17 cellular contexts compared by ENCODE assay signal in genomic region chr7:2667843-2668242, GRCh38. TPM values are rescaled to one million over a fixed set of nuclear protein-coding genes. Genes with fewer than 3 reads are reported as not detected.
DNase-seq lines count a peak whose midpoint lies in the region; ATAC-seq, FAIRE-seq and TF ChIP-seq lines count a peak whose summit lies in the region.
"Had no signal": no experiment of that assay in that cellular context is flagged by ENCODE, and none has a peak within 500 bp of the region (broad histone marks: within the 10 kb centered on the region; RNA-seq: fewer than 3 reads in every experiment).

No MANE protein-coding gene starts in this region.

- 92% methylated on average over 7 of the region's 7 CpGs; no CpG with 5 or more reads in 1 of the 2 experiments for WGBS in H1 (ENCODE audit: extremely low coverage in 1 of 2, insufficient coverage in 1 of 2, insufficient read length in 1 of 2, insufficient replicate concordance in 2 of 2, low coverage in 1 of 2, low lambda C conversion rate in 2 of 2, missing lambda C conversion rate in 1 of 2), 2 experiments
- WGBS in mesenchymal stem cell = 81% methylated on average over 7 of the region's 7 CpGs
- WGBS in thyroid gland, 2 donors = 74 to 82% methylated on average over 7 of the region's 7 CpGs

- H2BK15ac ChIP-seq in H1 (ENCODE audit: low read length) (no peak overlapping the region), mesenchymal stem cell (ENCODE audit: low read depth, poor library complexity, severe bottlenecking) (no peak overlapping the region)

- FAIRE-seq in H1 (lab: Jason Lieb, UNC) = no peak
- FAIRE-seq: A549, GM12892, H54 had no signal

- H2BK120ac ChIP-seq in H1 (replicated peaks; ENCODE audit: low read depth, low read length) (no peak overlapping the region), mesenchymal stem cell (ENCODE audit: low read depth, low read length) (no peak overlapping the region)

- H2AK5ac ChIP-seq in H1 (ENCODE audit: low read depth, low read length) = no peak overlapping the region
- peak overlapping the region; percentile 29 for H2AK5ac ChIP-seq in mesenchymal stem cell (ENCODE audit: low read length, severe bottlenecking)

- no peak for TF ChIP-seq EP300 in H1 (IDR thresholded peaks at IDR 0.05; ENCODE audit: borderline replicate concordance in 1 of 2, low read depth in 2 of 2, low read length in 2 of 2)

- H3K4me2 ChIP-seq in H1 (ENCODE audit: insufficient read depth in 1 of 2, low read depth in 2 of 2, low read length in 2 of 2) (no peak overlapping the region), mesenchymal stem cell (ENCODE audit: low read length, poor library complexity, severe bottlenecking) (no peak overlapping the region)
- H3K4me2 ChIP-seq: A549 had no signal

- POLR2A ChIA-PET in AG04450 (lab: Yijun Ruan, JAX) = interaction anchor here (0.6 to 1.5 kb wide), 6 partner anchors 10 to 144 kb away, joined by 4 to 10 read pairs (median 6); no protein-coding TSS in a partner anchor
- POLR2A ChIA-PET in H1 (lab: Charles Lee; ENCODE audit: partially characterized antibody) = interaction anchor here (1.4 kb wide), 1 partner anchor 63 kb away, joined by 3 read pairs; no protein-coding TSS in a partner anchor

- H2BK20ac ChIP-seq in H1 (ENCODE audit: low read length) = no peak overlapping the region

- H3K27me3 ChIP-seq in AG04450 (ENCODE audit: control insufficient read depth, insufficient read depth, low read length) = no peaks in the 10 kb centered on the region
- H3K27me3 ChIP-seq in H1 (replicated peaks in 1 of 4; ENCODE audit: control insufficient read depth in 3 of 4, extremely low read depth in 1 of 4, insufficient read depth in 3 of 4, low read length in 3 of 4) = peaks cover 0 to 7% (median 0%) of the 10 kb centered on the region in 4 experiments; a peak in 2 of 7 replicates
- H3K27me3 ChIP-seq in mesenchymal stem cell (ENCODE audit: control insufficient read depth in 1 of 2, insufficient read depth in 1 of 2, low read length in 2 of 2) = peaks cover 0 to 41% of the 10 kb centered on the region in 2 experiments
- no peaks in the 10 kb centered on the region for H3K27me3 ChIP-seq in thyroid gland

- H3K18ac ChIP-seq in H1 (ENCODE audit: extremely low read depth, low read length) (no peak overlapping the region), mesenchymal stem cell (ENCODE audit: low read depth in 1 of 2, low read length in 2 of 2) (no peak overlapping the region)

- peaks cover 33% of the 10 kb centered on the region for H3K4me1 Mint-ChIP-seq in Calu3 (ENCODE audit: low read depth, unreplicated experiment)

- H2BK12ac ChIP-seq in H1 (ENCODE audit: low read depth, low read length) (no peak overlapping the region), mesenchymal stem cell (ENCODE audit: low read length in 2 of 2) (no peak overlapping the region)

- no peaks in the 10 kb centered on the region for H4K20me1 ChIP-seq in H1 (replicated peaks in 1 of 2; ENCODE audit: control insufficient read depth in 1 of 2, insufficient read depth in 2 of 2, low read length in 2 of 2)

- CTCF ChIA-PET in AG04450 (lab: Charles Lee) (interaction anchor here (0.7 to 1.2 kb wide), 3 partner anchors 51 to 236 kb away, joined by 3 to 4 read pairs (median 4); no protein-coding TSS in a partner anchor), Calu3 (lab: Charles Lee) (interaction anchor here (0.7 to 1.4 kb wide), 4 partner anchors 42 to 261 kb away, joined by 5 to 7 read pairs (median 6); no protein-coding TSS in a partner anchor), H1 (lab: Charles Lee; ENCODE audit: partially characterized antibody) (interaction anchor here (0.6 to 8.1 kb wide), 7 partner anchors 13 to 199 kb away, joined by 3 to 83 read pairs (median 4); no protein-coding TSS in a partner anchor)

- H3K79me1 ChIP-seq in H1 (ENCODE audit: low read depth, low read length) (no peaks in the 10 kb centered on the region), mesenchymal stem cell (replicated peaks; ENCODE audit: low read length, poor library complexity, severe bottlenecking) (peaks cover 5% of the 10 kb centered on the region)

- H3K56ac ChIP-seq in H1 (replicated peaks; ENCODE audit: insufficient read length, low read depth, low read length) = no peak overlapping the region

- no peaks in the 10 kb centered on the region for H3K23me2 ChIP-seq in H1 (ENCODE audit: low read depth, low read length)

- peaks cover 59% of the 10 kb centered on the region for H3K36me3 Mint-ChIP-seq in Calu3 (ENCODE audit: insufficient read depth, unreplicated experiment)
- H3K36me3 Mint-ChIP-seq: CD8-positive, alpha-beta T cell; IgD-negative memory B cell had no signal

- TF ChIP-seq POLR2A in H1 (IDR thresholded peaks at IDR 0.05; ENCODE audit: control extremely low read depth in 1 of 2, low read depth in 2 of 2, low read length in 2 of 2) = no peak
- TF ChIP-seq POLR2A in thyroid gland (IDR thresholded peaks at IDR 0.05) = no peak

- H3K4me3 Mint-ChIP-seq in Calu3 (ENCODE audit: low read depth, unreplicated experiment) = no peak overlapping the region
- H3K4me3 Mint-ChIP-seq: CD8-positive, alpha-beta T cell; IgD-negative memory B cell had no signal

- no TSS peak for BruUV-seq in Calu3 (replicated peaks; lab: Mats Ljungman, UMichigan)

- H4K5ac ChIP-seq in H1 (ENCODE audit: insufficient read length, low read depth, low read length) = no peak overlapping the region

- H3K79me2 ChIP-seq in H1 (ENCODE audit: control insufficient read depth in 1 of 2, insufficient read depth in 2 of 2, low read length in 2 of 2) = no peaks in the 10 kb centered on the region

- H3K23ac ChIP-seq in H1 (ENCODE audit: insufficient read length) = no peak overlapping the region
- no peak overlapping the region for H3K23ac ChIP-seq in mesenchymal stem cell (ENCODE audit: low read length in 2 of 2)

- no peak overlapping the region for H3K4me3 ChIP-seq in AG04450 (ENCODE audit: low read depth, low read length)
- no peak overlapping the region for H3K4me3 ChIP-seq in H1 (ENCODE audit: extremely low read depth in 1 of 4, insufficient read depth in 2 of 4, low read depth in 3 of 4, low read length in 4 of 4)
- no peak overlapping the region for H3K4me3 ChIP-seq in mesenchymal stem cell (ENCODE audit: insufficient read depth in 1 of 2, low read depth in 1 of 2, low read length in 2 of 2)
- H3K4me3 ChIP-seq in thyroid gland (replicated peaks in 1 of 3) = no peak overlapping the region
- H3K4me3 ChIP-seq: A549 had no signal

- H2BK5ac ChIP-seq in H1 (ENCODE audit: low read depth, low read length) (no peak overlapping the region), mesenchymal stem cell (ENCODE audit: low read depth, low read length, poor library complexity, severe bottlenecking) (no peak overlapping the region)

- no peak for ATAC-seq in HG03378 (IDR thresholded peaks at IDR 0.05; ENCODE audit: unreplicated experiment)
- ATAC-seq: CD8-positive, alpha-beta T cell; HCT116 had no signal

- DNase-seq in AG04450 (ENCODE audit: low read depth, low spot score) (no peak), Calu3 (no peak), H1 (ENCODE audit: low read depth in 1 of 2, low spot score in 2 of 2) (no peak), mesenchymal stem cell (no peak), thyroid gland (no peak), NCI-H2171 (lab: John Stamatoyannopoulos, UW) (no peak), hypothalamus (lab: John Stamatoyannopoulos, UW) (no peak)
- DNase-seq: CD8-positive, alpha-beta T cell; COR-L47; DND-41; GDM1 had no signal

- no peak for TF ChIP-seq RAD21 in H1 (IDR thresholded peaks at IDR 0.05 in 1 of 2, conservative IDR thresholded peaks at IDR 0.05 in 1 of 2; ENCODE audit: low read depth in 2 of 2, low read length in 2 of 2)

- H3K14ac ChIP-seq in H1 (ENCODE audit: insufficient read length) = no peak overlapping the region
- H3K14ac ChIP-seq in mesenchymal stem cell (ENCODE audit: low read length in 2 of 2) = peak overlapping the region in 1 of 2 experiments; percentile 29

- peak overlapping the region; percentile 37 for H3K27ac Mint-ChIP-seq in Calu3 (ENCODE audit: unreplicated experiment)
- H3K27ac Mint-ChIP-seq: CD8-positive, alpha-beta T cell; IgD-negative memory B cell had no signal

- H4K91ac ChIP-seq in H1 (replicated peaks; ENCODE audit: insufficient read length, low read length) = no peak overlapping the region
- no peak overlapping the region for H4K91ac ChIP-seq in mesenchymal stem cell (ENCODE audit: low read length)

- TF ChIP-seq CTCF in AG04450 (IDR thresholded peaks at IDR 0.05; ENCODE audit: low read depth, low read length) (no peak), Calu3 (IDR thresholded peaks at IDR 0.05; ENCODE audit: unreplicated experiment) (no peak), H1 (IDR thresholded peaks at IDR 0.05; ENCODE audit: control extremely low read depth in 1 of 3, insufficient read depth in 1 of 3, low read depth in 1 of 3, low read length in 3 of 3) (no peak), thyroid gland (IDR thresholded peaks at IDR 0.05) (no peak)

- peaks cover 64% of the 10 kb centered on the region for H3K27me3 Mint-ChIP-seq in Calu3 (ENCODE audit: unreplicated experiment)

- intact Hi-C loops in Calu3 (cut with micrococcal nuclease; ENCODE audit: unreplicated experiment) = no loop called here
- intact Hi-C loops in thyroid gland (cut with DNase I) = no loop called here

- H4K8ac ChIP-seq in H1 (ENCODE audit: extremely low read depth, insufficient read depth, low read length) = peak overlapping the region; percentile 79
- H4K8ac ChIP-seq in mesenchymal stem cell (ENCODE audit: low read length) = peak overlapping the region; percentile 25

- H3K27ac ChIP-seq in AG04450 (ENCODE audit: low read depth, low read length) = peak overlapping the region; percentile 52
- no peak overlapping the region for H3K27ac ChIP-seq in H1 (ENCODE audit: low read depth, low read length)
- H3K27ac ChIP-seq in mesenchymal stem cell (ENCODE audit: low read length, poor library complexity, severe bottlenecking) = no peak overlapping the region
- no peak overlapping the region for H3K27ac ChIP-seq in thyroid gland
- H3K27ac ChIP-seq: A549 had no signal

- peaks cover 0 to 4% (median under 1%) of the 10 kb centered on the region in 4 experiments; a peak in 2 of 7 replicates for H3K4me1 ChIP-seq in H1 (replicated peaks in 1 of 4; ENCODE audit: control insufficient read depth in 3 of 4, insufficient read depth in 4 of 4, low read length in 3 of 4)
- H3K4me1 ChIP-seq in mesenchymal stem cell (ENCODE audit: control insufficient read depth, insufficient read depth, low read depth, low read length) = peaks cover 31% of the 10 kb centered on the region
- peaks cover 6 to 36% of the 10 kb centered on the region in 2 donors for H3K4me1 ChIP-seq in thyroid gland
- H3K4me1 ChIP-seq: A549 had no signal

- no peak overlapping the region for H3K9ac ChIP-seq in H1 (replicated peaks in 1 of 4; ENCODE audit: extremely low read depth in 1 of 4, low read depth in 3 of 4, low read length in 3 of 4)
- no peak overlapping the region for H3K9ac ChIP-seq in mesenchymal stem cell (ENCODE audit: low read length)

- H3K4ac ChIP-seq in H1 (replicated peaks; ENCODE audit: insufficient read length, low read depth, low read length) (no peak overlapping the region), mesenchymal stem cell (ENCODE audit: low read depth in 1 of 2, low read length in 2 of 2) (no peak overlapping the region)

- H3K9me3 Mint-ChIP-seq in Calu3 (ENCODE audit: low read depth, unreplicated experiment) = no peaks in the 10 kb centered on the region
- H3K9me3 Mint-ChIP-seq: CD8-positive, alpha-beta T cell; IgD-negative memory B cell had no signal

- H2AFZ ChIP-seq in H1 (ENCODE audit: low read length) (no peak overlapping the region), mesenchymal stem cell (ENCODE audit: low read depth, low read length) (no peak overlapping the region)

- H3K9me3 ChIP-seq in AG04450 (ENCODE audit: control insufficient read depth, insufficient read depth, low read length) (peaks cover 11% of the 10 kb centered on the region), H1 (ENCODE audit: insufficient read depth in 2 of 2, low read depth in 1 of 2, low read length in 1 of 2) (peaks cover 0 to 4% of the 10 kb centered on the region in 2 experiments; a peak in 2 of 4 replicates), mesenchymal stem cell (ENCODE audit: control insufficient read depth, low read length) (peaks cover 5% of the 10 kb centered on the region), thyroid gland (no peaks in the 10 kb centered on the region)
- H3K9me3 ChIP-seq: A549 had no signal

- H3K36me3 ChIP-seq in H1 (ENCODE audit: control insufficient read depth in 2 of 4, insufficient read depth in 4 of 4, low read length in 3 of 4) (no peaks in the 10 kb centered on the region), mesenchymal stem cell (ENCODE audit: control insufficient read depth in 1 of 2, insufficient read depth in 2 of 2, low read depth in 1 of 2, low read length in 2 of 2) (peaks cover 0 to 22% of the 10 kb centered on the region in 2 experiments), thyroid gland (no peaks in the 10 kb centered on the region)

RNA-seq across cellular contexts. Expression of gene AMZ1, which starts 20.2 kb away (rescaled TPM):
- polyA plus RNA-seq in AG04450 (2011; rRNA removed) (0.43 and 0.67 TPM in 2 replicates), H1 (2011; rRNA removed) (0.59 and 1.1 TPM in 2 replicates)
- 0.78 and 1.1 TPM in 2 replicates for polyA minus RNA-seq in AG04450 (2011; rRNA and poly(A)+ RNA removed)
- total RNA-seq in Calu3 (2022) (0.12 and 0.44 TPM in 2 replicates), thyroid gland (1 to 10 TPM in 1 of 4 donors, under 1 TPM in 1, not detected in 2; 0.29 to 1.2 TPM)
- total RNA-seq in H1 (2021; fragmentation: NEBNext Ultra II Directional; extraction: Animal tissue kit (Norgen Biotek cat#: 25700)) = 0.82 and 1.4 TPM in 2 replicates
- polyA plus RNA-seq in H1 (2011; cell fraction: cytosol; rRNA removed) = 0.58 TPM
- 1.2 TPM for polyA plus RNA-seq in H1 (2011; cell fraction: nucleus; rRNA removed)
- 0.33 to 1.3 TPM (median 0.91 TPM) in 4 replicates for polyA plus RNA-seq in H1 (2012, experiment 1 of 2)
- 0.16 TPM for polyA plus RNA-seq in H1 (2012, experiment 2 of 2)
- polyA plus RNA-seq in H1 (2013, experiment 1 of 2) = 0.65 TPM
- 0.63 TPM for polyA plus RNA-seq in H1 (2013, experiment 2 of 2)
- 0.82 and 0.90 TPM in 2 replicates for polyA minus RNA-seq in H1 (2011; rRNA and poly(A)+ RNA removed)
- 2.0 TPM for polyA minus RNA-seq in H1 (2011; cell fraction: cytosol; rRNA and poly(A)+ RNA removed)
- 2.9 TPM for polyA minus RNA-seq in H1 (2011; cell fraction: nucleus; rRNA and poly(A)+ RNA removed)
- 0.06 TPM for polyA plus RNA-seq in mesenchymal stem cell (2013, experiment 1 of 2)
- 0.07 TPM for polyA plus RNA-seq in mesenchymal stem cell (2013, experiment 2 of 2)

RNA-seq across cellular contexts. Expression of gene TTYH3, which starts 36.1 kb away (rescaled TPM):
- polyA plus RNA-seq in AG04450 (2011; rRNA removed) = 30.8 and 50.7 TPM in 2 replicates
- polyA minus RNA-seq in AG04450 (2011; rRNA and poly(A)+ RNA removed) = 23.1 and 24.5 TPM in 2 replicates
- 167 and 187 TPM in 2 replicates for total RNA-seq in Calu3 (2022)
- total RNA-seq in H1 (2021; fragmentation: NEBNext Ultra II Directional; extraction: Animal tissue kit (Norgen Biotek cat#: 25700)) = 169 and 172 TPM in 2 replicates
- 66.2 and 122 TPM in 2 replicates for polyA plus RNA-seq in H1 (2011; rRNA removed)
- polyA plus RNA-seq in H1 (2011; cell fraction: cytosol; rRNA removed) = 46.4 TPM
- polyA plus RNA-seq in H1 (2011; cell fraction: nucleus; rRNA removed) = 147 TPM
- polyA plus RNA-seq in H1 (2012, experiment 1 of 2) = 68.1 to 127 TPM (median 115 TPM) in 4 replicates
- 102 TPM for polyA plus RNA-seq in H1 (2012, experiment 2 of 2)
- polyA plus RNA-seq in H1 (2013, experiment 1 of 2) = 175 TPM
- polyA plus RNA-seq in H1 (2013, experiment 2 of 2) = 184 TPM
- 41.7 and 42.6 TPM in 2 replicates for polyA minus RNA-seq in H1 (2011; rRNA and poly(A)+ RNA removed)
- polyA minus RNA-seq in H1 (2011; cell fraction: cytosol; rRNA and poly(A)+ RNA removed) = 87.8 TPM
- polyA minus RNA-seq in H1 (2011; cell fraction: nucleus; rRNA and poly(A)+ RNA removed) = 79.3 TPM
- 198 TPM for polyA plus RNA-seq in mesenchymal stem cell (2013, experiment 1 of 2)
- 194 TPM for polyA plus RNA-seq in mesenchymal stem cell (2013, experiment 2 of 2)
- 10 to 100 TPM; 16.7 to 23.8 (median 21.4) TPM for total RNA-seq in thyroid gland
